Comparison of ENCODE assay signal across 24 cellular contexts in genomic region chr3:192642651-192643050, GRCh38.
"Had no signal": no experiment of that assay in that cellular context is flagged by ENCODE, and none has a peak within 500 bp of the region (broad histone marks: within the 10 kb centered on the region; RNA-seq: fewer than 3 reads in every experiment).

No MANE protein-coding gene starts in this region.

- H3K36me3 Mint-ChIP-seq: activated naive CD8-positive, alpha-beta T cell; immature natural killer cell; natural killer cell; neural progenitor cell; stimulated activated memory B cell treated with anti-CD40 and anti-IgM and Interleukin-4, amounts not matched to agents 10 μg/mL and 1 μg/mL and 100 μg/mL, for 72 hours had no signal

- H3K9me3 Mint-ChIP-seq: activated B cell treated with CpG ODN at 0.5 μM for 24 hours; neural progenitor cell; stimulated activated memory B cell treated with anti-CD40 and anti-IgM and Interleukin-4, amounts not matched to agents 10 μg/mL and 1 μg/mL and 100 μg/mL, for 72 hours; T-helper 2 cell treated with Interferon-gamma antibody and Interleukin-4, amounts not matched to agents 5 μg/mL and 100 μg/mL, for 36 hours had no signal

- H3K4me1 Mint-ChIP-seq: activated B cell treated with CpG ODN at 0.5 μM for 24 hours; immature natural killer cell; natural killer cell; neural progenitor cell; stimulated activated memory B cell treated with anti-CD40 and anti-IgM and Interleukin-4, amounts not matched to agents 10 μg/mL and 1 μg/mL and 100 μg/mL, for 72 hours had no signal

- ATAC-seq: effector memory CD8-positive, alpha-beta T cell; gastroesophageal sphincter; lower lobe of right lung; natural killer cell; psoas muscle; stimulated activated memory B cell treated with anti-CD40 and anti-IgM and Interleukin-4, amounts not matched to agents 10 μg/mL and 1 μg/mL and 100 μg/mL, for 72 hours had no signal

- H3K27me3 Mint-ChIP-seq: activated B cell treated with CpG ODN at 0.5 μM for 24 hours; activated naive CD8-positive, alpha-beta T cell; effector memory CD8-positive, alpha-beta T cell had no signal

- H3K27ac Mint-ChIP-seq: activated B cell treated with CpG ODN at 0.5 μM for 24 hours; activated naive CD8-positive, alpha-beta T cell; effector memory CD8-positive, alpha-beta T cell; immature natural killer cell; natural killer cell; neural progenitor cell; stimulated activated memory B cell treated with anti-CD40 and anti-IgM and Interleukin-4, amounts not matched to agents 10 μg/mL and 1 μg/mL and 100 μg/mL, for 72 hours; T-helper 2 cell treated with Interferon-gamma antibody and Interleukin-4, amounts not matched to agents 5 μg/mL and 100 μg/mL, for 36 hours had no signal

- DNase-seq: activated B cell treated with CpG ODN at 0.5 μM for 24 hours; activated CD4-positive, alpha-beta T cell treated with anti-CD3 and anti-CD28 coated beads, Interleukin-2, amount 50 U/mL, for 1 hour; activated effector memory CD4-positive, alpha-beta T cell treated with Interleukin-2 at 50 U/mL for 16 hours; activated naive CD4-positive, alpha-beta T cell treated with Interleukin-2 at 50 U/mL for 16 hours; activated T-cell treated with anti-CD3 and anti-CD28 coated beads for 4 hours; anterior cingulate cortex; effector memory CD8-positive, alpha-beta T cell; hippocampal formation; immature natural killer cell; kidney; lower lobe of right lung; natural killer cell; occipital lobe; stimulated activated CD4-positive, alpha-beta T cell treated with anti-CD3 and anti-CD28 coated beads, Interleukin-1b, Interleukin-23, amount 100 ng/mL, for 48 hours; stimulated activated CD4-positive, alpha-beta T cell treated with anti-CD3 and anti-CD28 coated beads, Interleukin-4, amount 100 ng/mL, for 4 hours; stimulated activated CD8-positive, alpha-beta memory T cell treated with anti-CD3 and anti-CD28 coated beads, Interleukin-4, amount 100 ng/mL, for 48 hours; T-helper 1 cell; transverse colon had no signal

- H3K4me3 Mint-ChIP-seq: activated B cell treated with CpG ODN at 0.5 μM for 24 hours; activated naive CD8-positive, alpha-beta T cell; effector memory CD8-positive, alpha-beta T cell; immature natural killer cell; natural killer cell; neural progenitor cell; stimulated activated memory B cell treated with anti-CD40 and anti-IgM and Interleukin-4, amounts not matched to agents 10 μg/mL and 1 μg/mL and 100 μg/mL, for 72 hours; T-helper 2 cell treated with Interferon-gamma antibody and Interleukin-4, amounts not matched to agents 5 μg/mL and 100 μg/mL, for 36 hours had no signal
